In genomic region chr15:82855286-82856092, GRCh38 we compare ENCODE assay signal across 1 cellular context.
TF ChIP-seq lines count a peak whose summit lies in the region.

No MANE protein-coding gene starts in this region.

TF ChIP-seq in HepG2, 621 proteins besides CTCF, POLR2A, EP300 and RAD21:
- no peak for TF ChIP-seq ZNF451 (CRISPR knock-in tag; IDR thresholded peaks at IDR 0.05)
- TF ChIP-seq SOX13 (IDR thresholded peaks at IDR 0.05), result no peak
- 0 out of 4 replicates have a peak, but pooled peaks of 1 of the 2 experiments have one; percentile 5 for TF ChIP-seq SOX13 (CRISPR knock-in tag; conservative IDR thresholded peaks at IDR 0.05 in 1 of 2, IDR thresholded peaks at IDR 0.05 in 1 of 2)
- TF ChIP-seq ZSCAN12 (CRISPR knock-in tag; IDR thresholded peaks at IDR 0.05), result no peak
- no peak for TF ChIP-seq ZBTB43 (CRISPR knock-in tag; conservative IDR thresholded peaks at IDR 0.05)
- no peak for TF ChIP-seq ZNF292 (CRISPR knock-in tag; IDR thresholded peaks at IDR 0.05; ENCODE audit: borderline replicate concordance, low read depth)
- TF ChIP-seq THRA (CRISPR knock-in tag; IDR thresholded peaks at IDR 0.05; ENCODE audit: borderline replicate concordance), result no peak
- TF ChIP-seq NR2F1 (CRISPR knock-in tag; IDR thresholded peaks at IDR 0.05), result no peak
- TF ChIP-seq FUBP1 (CRISPR knock-in tag; IDR thresholded peaks at IDR 0.05; ENCODE audit: borderline replicate concordance), result no peak
- peak; percentile 57; the same call in 1 of the 2 replicates for TF ChIP-seq BHLHE40 (IDR thresholded peaks at IDR 0.05; ENCODE audit: low read length)
TF ChIP-seq in HepG2: peak in this region for 2.
